In the genomic region with DNA sequence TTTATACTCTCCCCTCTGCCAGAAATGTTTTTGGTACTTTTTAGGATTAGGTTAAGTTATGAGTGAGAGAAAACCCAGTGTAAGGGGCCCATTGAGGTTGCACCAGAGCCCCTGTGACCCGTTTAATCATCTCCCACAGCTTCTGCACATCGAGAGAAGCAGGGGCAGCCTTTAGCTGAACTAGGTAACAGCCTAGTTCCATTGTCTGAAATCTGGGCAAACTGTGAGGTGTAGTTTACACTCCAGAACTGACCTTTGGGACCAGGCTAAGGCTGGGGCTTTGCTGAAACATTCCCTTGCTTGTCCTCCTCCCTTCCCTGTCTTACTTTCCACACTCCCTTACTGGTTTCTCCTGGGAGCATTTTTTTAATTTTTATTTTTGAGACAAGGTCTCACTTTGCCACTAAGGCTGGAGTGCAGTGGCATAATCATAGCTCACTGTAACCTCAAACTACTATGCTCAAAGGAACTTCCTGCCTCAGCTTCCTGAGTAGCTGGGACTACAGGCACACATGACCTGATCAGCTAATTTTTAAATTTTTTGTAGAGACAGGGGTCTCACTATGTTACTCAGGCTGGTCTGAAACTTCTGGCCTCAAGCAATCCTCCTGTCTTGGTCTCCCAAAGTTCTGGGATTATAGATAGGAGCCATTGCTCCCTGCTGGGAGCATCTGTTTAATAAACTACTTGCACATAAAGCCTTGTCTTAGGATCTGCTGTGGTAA, we compare ENCODE assay signal across 18 cellular contexts. TPM values are rescaled to one million over a fixed set of nuclear protein-coding genes. Genes with fewer than 3 reads are reported as not detected.
DNase-seq lines count a peak whose midpoint lies in the region; ATAC-seq and TF ChIP-seq lines count a peak whose summit lies in the region.
"Had no signal": no experiment of that assay in that cellular context is flagged by ENCODE, and none has a peak within 500 bp of the region (broad histone marks: within the 10 kb centered on the region; RNA-seq: fewer than 3 reads in every experiment).

No MANE protein-coding gene starts in this region.

- H3K27me3 ChIP-seq in thymus (ENCODE audit: control insufficient read depth, insufficient read depth): no peaks in the 10 kb centered on the region
- peaks cover 2% of the 10 kb centered on the region for H3K27me3 ChIP-seq in smooth muscle cell (ENCODE audit: low read depth)
- H3K27me3 ChIP-seq: testis had no signal

- H4K20me1 ChIP-seq in smooth muscle cell (ENCODE audit: low read depth): no peaks in the 10 kb centered on the region

- H3F3A ChIP-seq in smooth muscle cell (ENCODE audit: low read depth): no peaks in the 10 kb centered on the region

- H3K4me3 Mint-ChIP-seq in immature natural killer cell: peak overlapping the region; percentile 69 to 93 (median 83)

- H3K4me1 ChIP-seq in thymus (ENCODE audit: control insufficient read depth, insufficient read depth, low read length) (no peaks in the 10 kb centered on the region), smooth muscle cell (ENCODE audit: low read depth) (no peaks in the 10 kb centered on the region)
- H3K4me1 ChIP-seq: testis had no signal

- no peak overlapping the region for H3K4me3 ChIP-seq in thymus (ENCODE audit: low read length)
- no peak overlapping the region for H3K4me3 ChIP-seq in smooth muscle cell
- H3K4me3 ChIP-seq: lung, testis had no signal

- peaks cover 29 to 30% of the 10 kb centered on the region in 2 donors for H3K4me1 Mint-ChIP-seq in immature natural killer cell

- H3K27ac Mint-ChIP-seq in immature natural killer cell: peak overlapping the region; percentile 94 to 99 (median 96)

- DNase-seq in activated gamma-delta T cell treated with Interleukin-2 at 50 U/mL for 16 hours (peak; percentile 9), activated gamma-delta T cell (lab: John Stamatoyannopoulos, UW) (no peak), immature natural killer cell (peak; percentile 28 to 41 (median 38)), smooth muscle cell (lab: John Stamatoyannopoulos, UW; ENCODE audit: unreplicated experiment) (no peak), caudate nucleus (lab: John Stamatoyannopoulos, UW) (no peak)
- DNase-seq: activated effector memory CD4-positive, alpha-beta T cell treated with Interleukin-2 at 50 U/mL for 16 hours; NCI-H2107; NCI-H774; testis had no signal

- H3K27ac ChIP-seq in VCaP (peak overlapping the region; percentile 71; the same call in 1 of the 2 replicates), thymus (ENCODE audit: low read depth) (peak overlapping the region; percentile 61), smooth muscle cell (ENCODE audit: low read depth) (no peak overlapping the region), caudate nucleus (ENCODE audit: low read depth, low read length) (no peak overlapping the region)
- H3K27ac ChIP-seq: testis had no signal

- H3K9me3 ChIP-seq in thymus (ENCODE audit: control insufficient read depth) (no peaks in the 10 kb centered on the region), smooth muscle cell (replicated peaks; ENCODE audit: low read depth) (no peaks in the 10 kb centered on the region)
- H3K9me3 ChIP-seq: testis had no signal

- H3K27me3 Mint-ChIP-seq in immature natural killer cell (ENCODE audit: low read depth in 3 of 3): peaks cover 0 to 6% (median 4%) of the 10 kb centered on the region in 3 donors

- peaks cover 0 to 3% (median 0%) of the 10 kb centered on the region in 3 donors for H3K36me3 Mint-ChIP-seq in immature natural killer cell

- peaks cover 0 to 2% (median 0%) of the 10 kb centered on the region in 6 donors for H3K9me3 Mint-ChIP-seq in immature natural killer cell

- no peak overlapping the region for H3K9ac ChIP-seq in smooth muscle cell (ENCODE audit: low read depth)

- ATAC-seq in HG02763 (IDR thresholded peaks at IDR 0.05; ENCODE audit: unreplicated experiment): no peak
- ATAC-seq: activated CD4-positive, CD25-positive, alpha-beta regulatory T cell treated with anti-CD3 and anti-CD28 coated beads, Interleukin-2, amount 50 U/mL, for 24 hours had no signal

- 12% methylated on average over 2 of the region's 2 CpGs for WGBS in thymus
- 49% methylated on average over 2 of the region's 2 CpGs for WGBS in smooth muscle cell (ENCODE audit: low lambda C conversion rate)

- H3K79me2 ChIP-seq in smooth muscle cell (ENCODE audit: low read depth): no peaks in the 10 kb centered on the region

- no peak for TF ChIP-seq CTCF in VCaP (conservative IDR thresholded peaks at IDR 0.05)
- TF ChIP-seq CTCF in smooth muscle cell (IDR thresholded peaks at IDR 0.05; ENCODE audit: borderline replicate concordance, insufficient read depth, poor library complexity, severe bottlenecking): no peak

- H2AFZ ChIP-seq in smooth muscle cell (ENCODE audit: low read depth): no peak overlapping the region

- H3K4me2 ChIP-seq in smooth muscle cell: no peak overlapping the region

- H3K36me3 ChIP-seq in thymus (ENCODE audit: control insufficient read depth, insufficient read depth) (no peaks in the 10 kb centered on the region), smooth muscle cell (ENCODE audit: low read depth) (no peaks in the 10 kb centered on the region)

RNA-seq across cellular contexts. Expression of gene DHRS2, which starts 25.9 kb away (rescaled TPM):
- under 1 TPM in 2 of 3 donors, not detected in 1; 0.28 to 0.58 TPM for polyA plus RNA-seq in immature natural killer cell
- 2.1 TPM for polyA plus RNA-seq in thymus
- 0.36 and 3.7 TPM in 2 replicates for total RNA-seq in smooth muscle cell
- 1.4 and 3.9 TPM in 2 replicates for polyA plus RNA-seq in smooth muscle cell
- total RNA-seq: bronchial epithelial cell had no signal

RNA-seq across cellular contexts. Expression of gene JPH4, which starts 31.7 kb away (rescaled TPM):
- polyA plus RNA-seq in immature natural killer cell: under 1 TPM in 1 of 3 donors, not detected in 2; 0.10 TPM
- 0.59 TPM for polyA plus RNA-seq in thymus
- 0.54 and 2.4 TPM in 2 replicates for total RNA-seq in smooth muscle cell
- polyA plus RNA-seq in smooth muscle cell: not detected in 2 replicates
- total RNA-seq: bronchial epithelial cell, renal cortical epithelial cell had no signal
- polyA plus RNA-seq: AG04450 had no signal

RNA-seq across cellular contexts. Expression of gene AP1G2, which starts 42.7 kb away (rescaled TPM):
- polyA plus RNA-seq in immature natural killer cell (10 to 100 TPM; 62.9 to 80.7 (median 64.4) TPM), thymus (313 TPM), smooth muscle cell (62.4 and 109 TPM in 2 replicates)
- total RNA-seq in smooth muscle cell: 45.4 and 59.3 TPM in 2 replicates

RNA-seq across cellular contexts. Expression of gene THTPA, which starts 54.2 kb away (rescaled TPM):
- 10 to 100 TPM; 17.5 to 20.6 (median 19.5) TPM for polyA plus RNA-seq in immature natural killer cell
- 8.8 TPM for polyA plus RNA-seq in thymus
- total RNA-seq in smooth muscle cell: 5.7 and 10.2 TPM in 2 replicates
- 6.1 and 7.3 TPM in 2 replicates for polyA plus RNA-seq in smooth muscle cell

RNA-seq across cellular contexts. Expression of gene ZFHX2, which starts 58.7 kb away (rescaled TPM):
- polyA plus RNA-seq in immature natural killer cell: under 1 TPM in 1 of 3 donors, not detected in 2; 0.12 TPM
- 0.48 TPM for polyA plus RNA-seq in thymus
- total RNA-seq in smooth muscle cell: 0.13 and 0.27 TPM in 2 replicates
- 1.4 and 1.6 TPM in 2 replicates for polyA plus RNA-seq in smooth muscle cell
- total RNA-seq: RPMI7951 had no signal

Comparison
In these comparisons a context has a peak if more than half of its experiments do, and no peak if none do; other contexts are left out.
1. DNase-seq: peak in activated gamma-delta T cell treated with Interleukin-2 at 50 U/mL for 16 hours (single experiment) and immature natural killer cell (3 of 3); none in activated gamma-delta T cell (single experiment), smooth muscle cell (single experiment) and caudate nucleus (0 of 61).
2. H3K27ac ChIP-seq: peak in VCaP (single experiment) and thymus (single experiment); none in smooth muscle cell (single experiment) and caudate nucleus (single experiment).